2 cellular contexts compared by ENCODE assay signal in the genomic region with DNA sequence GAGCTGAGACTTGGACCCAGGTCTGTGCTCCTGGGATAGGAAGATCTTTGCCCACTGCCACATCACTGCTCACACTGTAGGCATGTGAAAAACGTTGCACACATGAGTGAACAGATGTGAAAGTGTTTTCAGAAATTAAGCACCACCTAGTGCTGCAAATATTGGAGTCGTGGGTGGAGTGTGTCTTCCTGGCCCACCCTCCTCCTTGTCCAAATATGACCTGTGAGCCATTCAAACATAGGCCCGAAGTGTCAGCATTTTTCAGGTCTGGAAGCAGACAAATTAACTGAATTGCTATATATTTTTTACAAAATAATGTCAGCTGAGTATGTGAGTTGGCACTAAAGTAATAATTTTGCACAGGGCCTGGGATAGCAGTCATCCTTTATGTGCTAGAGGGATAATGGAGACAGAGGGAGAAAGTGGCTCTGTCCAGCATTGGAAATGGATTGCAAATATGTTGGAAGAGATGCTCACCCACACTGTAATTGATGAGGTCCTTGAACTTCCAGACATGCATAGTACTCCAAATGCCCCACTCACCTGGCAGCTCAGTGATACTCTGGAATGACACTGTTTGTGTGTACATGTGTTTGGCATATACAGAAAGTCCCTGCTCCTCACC.
A peak's percentile ranks its signal among the peaks of the same experiment; 100 is the strongest.
TF ChIP-seq lines count a peak whose summit lies in the region.

No MANE protein-coding gene starts in this region.

TF ChIP-seq in GM23338, 12 proteins besides CTCF, POLR2A, EP300 and RAD21:
- TF ChIP-seq REST (IDR thresholded peaks at IDR 0.05; ENCODE audit: unreplicated experiment) (peak; percentile 19), POLR2AphosphoS5 (IDR thresholded peaks at IDR 0.05; ENCODE audit: low read depth) (no peak)

TF ChIP-seq in HepG2, 621 proteins besides CTCF, POLR2A, EP300 and RAD21 (continues in another document):
- TF ChIP-seq, protein P1, sequence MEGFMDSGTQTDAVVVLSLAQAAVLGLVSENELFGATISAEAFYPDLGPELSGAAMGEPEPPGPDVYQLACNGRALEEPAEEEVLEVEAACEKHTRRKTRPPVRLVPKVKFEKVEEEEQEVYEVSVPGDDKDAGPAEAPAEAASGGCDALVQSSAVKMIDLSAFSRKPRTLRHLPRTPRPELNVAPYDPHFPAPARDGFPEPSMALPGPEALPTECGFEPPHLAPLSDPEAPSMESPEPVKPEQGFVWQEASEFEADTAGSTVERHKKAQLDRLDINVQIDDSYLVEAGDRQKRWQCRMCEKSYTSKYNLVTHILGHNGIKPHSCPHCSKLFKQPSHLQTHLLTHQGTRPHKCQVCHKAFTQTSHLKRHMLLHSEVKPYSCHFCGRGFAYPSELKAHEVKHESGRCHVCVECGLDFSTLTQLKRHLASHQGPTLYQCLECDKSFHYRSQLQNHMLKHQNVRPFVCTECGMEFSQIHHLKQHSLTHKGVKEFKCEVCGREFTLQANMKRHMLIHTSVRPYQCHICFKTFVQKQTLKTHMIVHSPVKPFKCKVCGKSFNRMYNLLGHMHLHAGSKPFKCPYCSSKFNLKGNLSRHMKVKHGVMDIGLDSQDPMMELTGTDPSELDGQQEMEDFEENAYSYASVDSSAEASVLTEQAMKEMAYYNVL (CRISPR knock-in tag; IDR thresholded peaks at IDR 0.05; ENCODE audit: borderline replicate concordance), result no peak
- TF ChIP-seq MEIS1 (CRISPR knock-in tag; IDR thresholded peaks at IDR 0.05; ENCODE audit: borderline replicate concordance) (peak; percentile 60; the same call in 1 of the 2 replicates), TRIM24 (CRISPR knock-in tag; IDR thresholded peaks at IDR 0.05) (no peak), ZNF768 (CRISPR knock-in tag; IDR thresholded peaks at IDR 0.05) (no peak), IRF1 (CRISPR knock-in tag; IDR thresholded peaks at IDR 0.05; ENCODE audit: low read depth) (no peak), SYNCRIP (IDR thresholded peaks at IDR 0.05; ENCODE audit: insufficient read depth, low read depth, low read length) (no peak), YEATS2 (CRISPR knock-in tag; IDR thresholded peaks at IDR 0.05; ENCODE audit: borderline replicate concordance) (no peak), LBX2 (CRISPR knock-in tag; IDR thresholded peaks at IDR 0.05; ENCODE audit: borderline replicate concordance) (no peak), E2F5 (CRISPR knock-in tag; conservative IDR thresholded peaks at IDR 0.05) (no peak), JUN (CRISPR knock-in tag; IDR thresholded peaks at IDR 0.05) (no peak), ZSCAN30 (CRISPR knock-in tag; IDR thresholded peaks at IDR 0.05) (no peak), MAFF (IDR thresholded peaks at IDR 0.05; ENCODE audit: low read depth, low read length) (peak; percentile 65), MIER2 (CRISPR knock-in tag; IDR thresholded peaks at IDR 0.05) (peak; percentile 84), NFIB (CRISPR knock-in tag; IDR thresholded peaks at IDR 0.05; ENCODE audit: borderline replicate concordance) (no peak), MEF2D (CRISPR knock-in tag; IDR thresholded peaks at IDR 0.05) (0 out of 2 replicates have a peak, but pooled peaks have one; percentile 24), SMC3 (IDR thresholded peaks at IDR 0.05; ENCODE audit: low read length) (no peak), MAFG (CRISPR knock-in tag; IDR thresholded peaks at IDR 0.05) (0 out of 2 replicates have a peak, but pooled peaks have one; percentile 31), XBP1 (CRISPR knock-in tag; IDR thresholded peaks at IDR 0.05) (no peak), FOXO4 (CRISPR knock-in tag; conservative IDR thresholded peaks at IDR 0.05) (0 out of 2 replicates have a peak, but pooled peaks have one; percentile 54), SALL1 (CRISPR knock-in tag; IDR thresholded peaks at IDR 0.05) (peak; percentile 9; the same call in 1 of the 2 replicates), HNF4A (CRISPR knock-in tag; IDR thresholded peaks at IDR 0.05) (peak; percentile 35), THAP11 (CRISPR knock-in tag; IDR thresholded peaks at IDR 0.05) (no peak), MAFK (conservative IDR thresholded peaks at IDR 0.05 in 1 of 2, IDR thresholded peaks at IDR 0.05 in 1 of 2; ENCODE audit: low read length in 2 of 2) (peak; percentile 43 to 68), KLF9 (CRISPR knock-in tag; IDR thresholded peaks at IDR 0.05; ENCODE audit: low read depth) (no peak), FOXA1 (IDR thresholded peaks at IDR 0.05) (no peak), FOXA1 (CRISPR knock-in tag; IDR thresholded peaks at IDR 0.05) (peak; percentile 19; the same call in 1 of the 2 replicates), REST (IDR thresholded peaks at IDR 0.05; ENCODE audit: borderline replicate concordance in 1 of 2, low read depth in 1 of 2, low read length in 2 of 2) (peak; percentile 25 to 89), ZNF17 (CRISPR knock-in tag; IDR thresholded peaks at IDR 0.05) (no peak)
- TF ChIP-seq, protein P2, sequence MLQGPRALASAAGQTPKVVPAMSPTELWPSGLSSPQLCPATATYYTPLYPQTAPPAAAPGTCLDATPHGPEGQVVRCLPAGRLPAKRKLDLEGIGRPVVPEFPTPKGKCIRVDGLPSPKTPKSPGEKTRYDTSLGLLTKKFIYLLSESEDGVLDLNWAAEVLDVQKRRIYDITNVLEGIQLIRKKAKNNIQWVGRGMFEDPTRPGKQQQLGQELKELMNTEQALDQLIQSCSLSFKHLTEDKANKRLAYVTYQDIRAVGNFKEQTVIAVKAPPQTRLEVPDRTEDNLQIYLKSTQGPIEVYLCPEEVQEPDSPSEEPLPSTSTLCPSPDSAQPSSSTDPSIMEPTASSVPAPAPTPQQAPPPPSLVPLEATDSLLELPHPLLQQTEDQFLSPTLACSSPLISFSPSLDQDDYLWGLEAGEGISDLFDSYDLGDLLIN (CRISPR knock-in tag; IDR thresholded peaks at IDR 0.05; ENCODE audit: borderline replicate concordance), result no peak
- TF ChIP-seq, protein P3, sequence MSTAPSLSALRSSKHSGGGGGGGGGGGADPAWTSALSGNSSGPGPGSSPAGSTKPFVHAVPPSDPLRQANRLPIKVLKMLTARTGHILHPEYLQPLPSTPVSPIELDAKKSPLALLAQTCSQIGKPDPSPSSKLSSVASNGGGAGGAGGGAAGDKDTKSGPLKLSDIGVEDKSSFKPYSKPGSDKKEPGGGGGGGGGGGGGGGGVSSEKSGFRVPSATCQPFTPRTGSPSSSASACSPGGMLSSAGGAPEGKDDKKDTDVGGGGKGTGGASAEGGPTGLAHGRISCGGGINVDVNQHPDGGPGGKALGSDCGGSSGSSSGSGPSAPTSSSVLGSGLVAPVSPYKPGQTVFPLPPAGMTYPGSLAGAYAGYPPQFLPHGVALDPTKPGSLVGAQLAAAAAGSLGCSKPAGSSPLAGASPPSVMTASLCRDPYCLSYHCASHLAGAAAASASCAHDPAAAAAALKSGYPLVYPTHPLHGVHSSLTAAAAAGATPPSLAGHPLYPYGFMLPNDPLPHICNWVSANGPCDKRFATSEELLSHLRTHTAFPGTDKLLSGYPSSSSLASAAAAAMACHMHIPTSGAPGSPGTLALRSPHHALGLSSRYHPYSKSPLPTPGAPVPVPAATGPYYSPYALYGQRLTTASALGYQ (CRISPR knock-in tag; IDR thresholded peaks at IDR 0.05), result no peak
- TF ChIP-seq, protein P4, sequence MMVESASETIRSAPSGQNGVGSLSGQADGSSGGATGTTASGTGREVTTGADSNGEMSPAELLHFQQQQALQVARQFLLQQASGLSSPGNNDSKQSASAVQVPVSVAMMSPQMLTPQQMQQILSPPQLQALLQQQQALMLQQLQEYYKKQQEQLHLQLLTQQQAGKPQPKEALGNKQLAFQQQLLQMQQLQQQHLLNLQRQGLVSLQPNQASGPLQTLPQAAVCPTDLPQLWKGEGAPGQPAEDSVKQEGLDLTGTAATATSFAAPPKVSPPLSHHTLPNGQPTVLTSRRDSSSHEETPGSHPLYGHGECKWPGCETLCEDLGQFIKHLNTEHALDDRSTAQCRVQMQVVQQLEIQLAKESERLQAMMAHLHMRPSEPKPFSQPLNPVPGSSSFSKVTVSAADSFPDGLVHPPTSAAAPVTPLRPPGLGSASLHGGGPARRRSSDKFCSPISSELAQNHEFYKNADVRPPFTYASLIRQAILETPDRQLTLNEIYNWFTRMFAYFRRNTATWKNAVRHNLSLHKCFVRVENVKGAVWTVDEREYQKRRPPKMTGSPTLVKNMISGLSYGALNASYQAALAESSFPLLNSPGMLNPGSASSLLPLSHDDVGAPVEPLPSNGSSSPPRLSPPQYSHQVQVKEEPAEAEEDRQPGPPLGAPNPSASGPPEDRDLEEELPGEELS (CRISPR knock-in tag; IDR thresholded peaks at IDR 0.05), result no peak
- TF ChIP-seq, protein P5, sequence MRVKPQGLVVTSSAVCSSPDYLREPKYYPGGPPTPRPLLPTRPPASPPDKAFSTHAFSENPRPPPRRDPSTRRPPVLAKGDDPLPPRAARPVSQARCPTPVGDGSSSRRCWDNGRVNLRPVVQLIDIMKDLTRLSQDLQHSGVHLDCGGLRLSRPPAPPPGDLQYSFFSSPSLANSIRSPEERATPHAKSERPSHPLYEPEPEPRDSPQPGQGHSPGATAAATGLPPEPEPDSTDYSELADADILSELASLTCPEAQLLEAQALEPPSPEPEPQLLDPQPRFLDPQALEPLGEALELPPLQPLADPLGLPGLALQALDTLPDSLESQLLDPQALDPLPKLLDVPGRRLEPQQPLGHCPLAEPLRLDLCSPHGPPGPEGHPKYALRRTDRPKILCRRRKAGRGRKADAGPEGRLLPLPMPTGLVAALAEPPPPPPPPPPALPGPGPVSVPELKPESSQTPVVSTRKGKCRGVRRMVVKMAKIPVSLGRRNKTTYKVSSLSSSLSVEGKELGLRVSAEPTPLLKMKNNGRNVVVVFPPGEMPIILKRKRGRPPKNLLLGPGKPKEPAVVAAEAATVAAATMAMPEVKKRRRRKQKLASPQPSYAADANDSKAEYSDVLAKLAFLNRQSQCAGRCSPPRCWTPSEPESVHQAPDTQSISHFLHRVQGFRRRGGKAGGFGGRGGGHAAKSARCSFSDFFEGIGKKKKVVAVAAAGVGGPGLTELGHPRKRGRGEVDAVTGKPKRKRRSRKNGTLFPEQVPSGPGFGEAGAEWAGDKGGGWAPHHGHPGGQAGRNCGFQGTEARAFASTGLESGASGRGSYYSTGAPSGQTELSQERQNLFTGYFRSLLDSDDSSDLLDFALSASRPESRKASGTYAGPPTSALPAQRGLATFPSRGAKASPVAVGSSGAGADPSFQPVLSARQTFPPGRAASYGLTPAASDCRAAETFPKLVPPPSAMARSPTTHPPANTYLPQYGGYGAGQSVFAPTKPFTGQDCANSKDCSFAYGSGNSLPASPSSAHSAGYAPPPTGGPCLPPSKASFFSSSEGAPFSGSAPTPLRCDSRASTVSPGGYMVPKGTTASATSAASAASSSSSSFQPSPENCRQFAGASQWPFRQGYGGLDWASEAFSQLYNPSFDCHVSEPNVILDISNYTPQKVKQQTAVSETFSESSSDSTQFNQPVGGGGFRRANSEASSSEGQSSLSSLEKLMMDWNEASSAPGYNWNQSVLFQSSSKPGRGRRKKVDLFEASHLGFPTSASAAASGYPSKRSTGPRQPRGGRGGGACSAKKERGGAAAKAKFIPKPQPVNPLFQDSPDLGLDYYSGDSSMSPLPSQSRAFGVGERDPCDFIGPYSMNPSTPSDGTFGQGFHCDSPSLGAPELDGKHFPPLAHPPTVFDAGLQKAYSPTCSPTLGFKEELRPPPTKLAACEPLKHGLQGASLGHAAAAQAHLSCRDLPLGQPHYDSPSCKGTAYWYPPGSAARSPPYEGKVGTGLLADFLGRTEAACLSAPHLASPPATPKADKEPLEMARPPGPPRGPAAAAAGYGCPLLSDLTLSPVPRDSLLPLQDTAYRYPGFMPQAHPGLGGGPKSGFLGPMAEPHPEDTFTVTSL (CRISPR knock-in tag; IDR thresholded peaks at IDR 0.05; ENCODE audit: borderline replicate concordance), result 0 out of 2 replicates have a peak, but pooled peaks have one; percentile 22
